Comparison of ENCODE assay signal across 22 cellular contexts in genomic region chr2:76584474-76584873, GRCh38.
DNase-seq lines count a peak whose midpoint lies in the region; ATAC-seq and TF ChIP-seq lines count a peak whose summit lies in the region.
"Had no signal": no experiment of that assay in that cellular context is flagged by ENCODE, and none has a peak within 500 bp of the region (broad histone marks: within the 10 kb centered on the region; RNA-seq: fewer than 3 reads in every experiment).

No MANE protein-coding gene starts in this region.

- H3K27me3 ChIP-seq in MM.1S (replicated peaks; ENCODE audit: insufficient read depth, low read length) (no peaks in the 10 kb centered on the region), stomach (no peaks in the 10 kb centered on the region)
- no peaks in the 10 kb centered on the region for H3K27me3 ChIP-seq in naive thymus-derived CD4-positive, alpha-beta T cell (ENCODE audit: control insufficient read depth in 2 of 2, insufficient read depth in 2 of 2, low read length in 2 of 2)
- H3K27me3 ChIP-seq: BE2C had no signal

- CTCF ChIA-PET in naive thymus-derived CD4-positive, alpha-beta T cell (lab: Charles Lee), result no interaction called here

- 0 out of 2 replicates have a peak overlapping the region, but pooled peaks have one; percentile 9 for H3K4me3 ChIP-seq in MM.1S (ENCODE audit: low read length)
- no peak overlapping the region for H3K4me3 ChIP-seq in naive thymus-derived CD4-positive, alpha-beta T cell (ENCODE audit: low read length)
- H3K4me3 ChIP-seq in stomach, result no peak overlapping the region

- H2AFZ ChIP-seq in MM.1S (ENCODE audit: low read length), result peak overlapping the region; percentile 47

- H3K9me3 Mint-ChIP-seq in naive thymus-derived CD4-positive, alpha-beta T cell, result peaks cover 0 to 17% (median 3%) of the 10 kb centered on the region in 11 donors

- H3K9me2 ChIP-seq in MM.1S (replicated peaks; ENCODE audit: insufficient read depth, low read length), result no peaks in the 10 kb centered on the region

- peak; percentile 78 for DNase-seq in MM.1S
- DNase-seq in naive thymus-derived CD4-positive, alpha-beta T cell, result no peak
- DNase-seq in RPMI8226, result no peak
- no peak for DNase-seq in cardiac septum (ENCODE audit: low spot score)
- DNase-seq in stomach, result no peak
- DNase-seq: ACHN; BE2C; C1 segment of cervical spinal cord; CD4-positive, CD25-positive, alpha-beta regulatory T cell; CD8-positive, alpha-beta memory T cell; COR-L47; DMS 273 treated with DMSO at 0.1 percent for 48 hours; DMS53; DND-41; EL; H9; Kasumi-1; KBM-7 had no signal

- TF ChIP-seq CTCF in MM.1S (IDR thresholded peaks at IDR 0.05; ENCODE audit: low read length), result no peak
- TF ChIP-seq CTCF in stomach (IDR thresholded peaks at IDR 0.05), result no peak

- H3K27ac ChIP-seq in MM.1S (ENCODE audit: low read length) (peak overlapping the region; percentile 33; the same call in 1 of the 2 replicates), stomach (no peak overlapping the region)
- H3K27ac ChIP-seq in naive thymus-derived CD4-positive, alpha-beta T cell (ENCODE audit: low read depth, low read length), result no peak overlapping the region

- no peaks in the 10 kb centered on the region for H3K27me3 Mint-ChIP-seq in naive thymus-derived CD4-positive, alpha-beta T cell
- H3K27me3 Mint-ChIP-seq: CD4-positive, CD25-positive, alpha-beta regulatory T cell; CD8-positive, alpha-beta memory T cell; IgD-negative memory B cell had no signal

- ATAC-seq in GM18868 (IDR thresholded peaks at IDR 0.05; ENCODE audit: unreplicated experiment), result peak; percentile 72
- peak; percentile 69 for ATAC-seq in HG02798 (IDR thresholded peaks at IDR 0.05; ENCODE audit: poor library complexity, unreplicated experiment)
- ATAC-seq in naive thymus-derived CD4-positive, alpha-beta T cell, result no peak
- ATAC-seq: HepG2 had no signal

- H3K4me3 Mint-ChIP-seq in naive thymus-derived CD4-positive, alpha-beta T cell, result no peak overlapping the region
- H3K4me3 Mint-ChIP-seq: CD4-positive, CD25-positive, alpha-beta regulatory T cell; CD8-positive, alpha-beta memory T cell; H9; IgD-negative memory B cell had no signal

- no peaks in the 10 kb centered on the region; the same call in 1 of the 2 replicates for H3F3A ChIP-seq in MM.1S (ENCODE audit: insufficient read depth, low read length)

- no peak for TF ChIP-seq POLR2A in stomach (IDR thresholded peaks at IDR 0.05)

- H3K36me3 ChIP-seq in MM.1S (replicated peaks; ENCODE audit: insufficient read depth, low read length) (no peaks in the 10 kb centered on the region), stomach (no peaks in the 10 kb centered on the region)
- H3K36me3 ChIP-seq in naive thymus-derived CD4-positive, alpha-beta T cell (ENCODE audit: control insufficient read depth in 2 of 3, insufficient read depth in 3 of 3, low read length in 3 of 3), result no peaks in the 10 kb centered on the region
- H3K36me3 ChIP-seq: BE2C had no signal

- H3K9me3 ChIP-seq in MM.1S (replicated peaks; ENCODE audit: insufficient read depth, low read length) (no peaks in the 10 kb centered on the region), stomach (no peaks in the 10 kb centered on the region)
- H3K9me3 ChIP-seq in naive thymus-derived CD4-positive, alpha-beta T cell (ENCODE audit: control insufficient read depth in 2 of 3, low read length in 3 of 3), result no peaks in the 10 kb centered on the region
- H3K9me3 ChIP-seq: BE2C had no signal

- H3K4me1 Mint-ChIP-seq in naive thymus-derived CD4-positive, alpha-beta T cell, result no peaks in the 10 kb centered on the region
- H3K4me1 Mint-ChIP-seq: CD4-positive, CD25-positive, alpha-beta regulatory T cell; CD8-positive, alpha-beta memory T cell; IgD-negative memory B cell had no signal

- H3K79me2 ChIP-seq in MM.1S (ENCODE audit: low read length), result no peaks in the 10 kb centered on the region

- no peak for TF ChIP-seq EP300 in stomach (IDR thresholded peaks at IDR 0.05)

- 64 to 76% (median 68%) methylated on average over 3 of the region's 3 CpGs for WGBS in stomach, 5 donors

- H3K9ac ChIP-seq in MM.1S (ENCODE audit: low read length), result no peak overlapping the region

- intact Hi-C loops in naive thymus-derived CD4-positive, alpha-beta T cell (cut with micrococcal nuclease), result no loop called here
- intact Hi-C loops in cardiac septum (cut with DNase I) (no loop called here), stomach (cut with DNase I; ENCODE audit: low total_unique reads) (no loop called here)

- no peaks in the 10 kb centered on the region for H3K36me3 Mint-ChIP-seq in naive thymus-derived CD4-positive, alpha-beta T cell
- H3K36me3 Mint-ChIP-seq: CD4-positive, CD25-positive, alpha-beta regulatory T cell; CD8-positive, alpha-beta memory T cell; IgD-negative memory B cell had no signal

- no peaks in the 10 kb centered on the region for H4K20me1 ChIP-seq in MM.1S (ENCODE audit: insufficient read depth, low read length)

- POLR2A ChIA-PET in naive thymus-derived CD4-positive, alpha-beta T cell (lab: Charles Lee), result no interaction called here

- peak overlapping the region; percentile 47 for H3K4me2 ChIP-seq in MM.1S (ENCODE audit: low read depth, low read length)

- no peaks in the 10 kb centered on the region for H3K4me1 ChIP-seq in MM.1S (ENCODE audit: low read length)
- H3K4me1 ChIP-seq in naive thymus-derived CD4-positive, alpha-beta T cell (ENCODE audit: control insufficient read depth in 2 of 2, insufficient read depth in 2 of 2, low read length in 2 of 2), result no peaks in the 10 kb centered on the region
- no peaks in the 10 kb centered on the region for H3K4me1 ChIP-seq in stomach
- H3K4me1 ChIP-seq: BE2C had no signal

- no peak overlapping the region for H3K27ac Mint-ChIP-seq in naive thymus-derived CD4-positive, alpha-beta T cell
- H3K27ac Mint-ChIP-seq: CD4-positive, CD25-positive, alpha-beta regulatory T cell; IgD-negative memory B cell had no signal
